7 cellular contexts compared by ENCODE assay signal in the genomic region with DNA sequence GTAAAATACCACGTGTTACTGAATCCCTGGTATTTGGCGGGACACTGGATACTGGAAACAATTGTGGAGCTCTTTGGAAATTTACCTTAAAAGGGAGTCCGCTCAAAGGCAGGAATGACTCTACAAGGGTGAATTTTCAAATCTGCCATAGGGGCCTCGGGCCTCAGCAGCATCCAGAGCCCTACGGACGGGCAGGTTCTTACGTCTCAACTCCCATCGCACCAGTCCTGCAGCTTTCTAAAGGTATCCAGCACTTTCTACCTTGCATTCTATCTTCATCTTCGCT. TPM values are rescaled to one million over a fixed set of nuclear protein-coding genes. Genes with fewer than 3 reads are reported as not detected.
DNase-seq lines count a peak whose midpoint lies in the region; ATAC-seq lines count a peak whose summit lies in the region.

No MANE protein-coding gene starts in this region.

- no peaks in the 10 kb centered on the region for H3K9me3 ChIP-seq in iPS-18c (ENCODE audit: control insufficient read depth, insufficient read depth, low read length)

- peak overlapping the region; percentile 89 to 98 for H3K27ac Mint-ChIP-seq in activated naive CD4-positive, alpha-beta T cell treated with anti-CD3 and anti-CD28 coated beads, Interleukin-2, amount 50 U/mL, for 72 hours
- H3K27ac Mint-ChIP-seq in stimulated activated naive CD8-positive, alpha-beta T cell treated with anti-CD3 and anti-CD28 coated beads, Interleukin-15, amount 100 ng/mL, for 72 hours, result peak overlapping the region; percentile 90 to 91

- no peaks in the 10 kb centered on the region for H3K9me3 Mint-ChIP-seq in activated naive CD4-positive, alpha-beta T cell treated with anti-CD3 and anti-CD28 coated beads, Interleukin-2, amount 50 U/mL, for 72 hours
- H3K9me3 Mint-ChIP-seq in stimulated activated naive CD8-positive, alpha-beta T cell treated with anti-CD3 and anti-CD28 coated beads, Interleukin-15, amount 100 ng/mL, for 72 hours, result no peaks in the 10 kb centered on the region

- peak; percentile 8 for DNase-seq in HPDE6-E6E7 (ENCODE audit: extremely low spot score)
- DNase-seq in activated naive CD4-positive, alpha-beta T cell treated with anti-CD3 and anti-CD28 coated beads, Interleukin-2, amount 50 U/mL, for 72 hours (ENCODE audit: low spot score in 2 of 2), result no peak
- no peak for DNase-seq in stimulated activated naive CD8-positive, alpha-beta T cell treated with anti-CD3 and anti-CD28 coated beads, Interleukin-15, amount 100 ng/mL, for 72 hours
- DNase-seq in iPS-NIHi11 (ENCODE audit: low spot score), result no peak
- DNase-seq in effector CD8-positive, alpha-beta T cell (lab: John Stamatoyannopoulos, UW), result no peak

- H3K27me3 Mint-ChIP-seq in stimulated activated naive CD8-positive, alpha-beta T cell treated with anti-CD3 and anti-CD28 coated beads, Interleukin-15, amount 100 ng/mL, for 72 hours, result no peaks in the 10 kb centered on the region

- H3K4me3 Mint-ChIP-seq in stimulated activated naive CD8-positive, alpha-beta T cell treated with anti-CD3 and anti-CD28 coated beads, Interleukin-15, amount 100 ng/mL, for 72 hours, result peak overlapping the region; percentile 92 to 93

- H3K36me3 Mint-ChIP-seq in activated naive CD4-positive, alpha-beta T cell treated with anti-CD3 and anti-CD28 coated beads, Interleukin-2, amount 50 U/mL, for 72 hours, result peaks cover 17 to 33% of the 10 kb centered on the region in 2 donors

- no peak for ATAC-seq in activated naive CD4-positive, alpha-beta T cell treated with anti-CD3 and anti-CD28 coated beads, Interleukin-2, amount 50 U/mL, for 72 hours
- ATAC-seq in stimulated activated naive CD8-positive, alpha-beta T cell treated with anti-CD3 and anti-CD28 coated beads, Interleukin-15, amount 100 ng/mL, for 72 hours, result no peak
- no peak for ATAC-seq in HG02642 (IDR thresholded peaks at IDR 0.05; ENCODE audit: poor library complexity, unreplicated experiment)

- H3K4me1 Mint-ChIP-seq in stimulated activated naive CD8-positive, alpha-beta T cell treated with anti-CD3 and anti-CD28 coated beads, Interleukin-15, amount 100 ng/mL, for 72 hours, result peaks cover 58% of the 10 kb centered on the region

- peak overlapping the region; percentile 82 for H3K4me3 ChIP-seq in iPS-18c (ENCODE audit: insufficient read depth, low read depth, low read length)

RNA-seq across cellular contexts. Expression of a gene that starts 0.2 kb away (rescaled TPM):
- 10 to 100 TPM in 1 of 2 donors, 1 to 10 TPM in 1; 7.7 to 21.1 TPM for total RNA-seq in activated naive CD4-positive, alpha-beta T cell treated with anti-CD3 and anti-CD28 coated beads, Interleukin-2, amount 50 U/mL, for 72 hours

RNA-seq across cellular contexts. Expression of a gene that starts 0.6 kb away (rescaled TPM):
- 100 to 1,000 TPM; 173 to 236 TPM for total RNA-seq in activated naive CD4-positive, alpha-beta T cell treated with anti-CD3 and anti-CD28 coated beads, Interleukin-2, amount 50 U/mL, for 72 hours

RNA-seq across cellular contexts. Expression of a gene that starts 13.1 kb away (rescaled TPM):
- 100 to 1,000 TPM; 106 to 107 TPM for total RNA-seq in activated naive CD4-positive, alpha-beta T cell treated with anti-CD3 and anti-CD28 coated beads, Interleukin-2, amount 50 U/mL, for 72 hours

RNA-seq across cellular contexts. Expression of a gene that starts 41.8 kb away (rescaled TPM):
- total RNA-seq in activated naive CD4-positive, alpha-beta T cell treated with anti-CD3 and anti-CD28 coated beads, Interleukin-2, amount 50 U/mL, for 72 hours, result 1 to 10 TPM; 4.1 to 9.4 TPM

RNA-seq across cellular contexts. Expression of a gene that starts 55.3 kb away (rescaled TPM):
- total RNA-seq in activated naive CD4-positive, alpha-beta T cell treated with anti-CD3 and anti-CD28 coated beads, Interleukin-2, amount 50 U/mL, for 72 hours, result 100 to 1,000 TPM; 658 to 742 TPM
